ENCODE assay signal across 8 cellular contexts in the genomic region with DNA sequence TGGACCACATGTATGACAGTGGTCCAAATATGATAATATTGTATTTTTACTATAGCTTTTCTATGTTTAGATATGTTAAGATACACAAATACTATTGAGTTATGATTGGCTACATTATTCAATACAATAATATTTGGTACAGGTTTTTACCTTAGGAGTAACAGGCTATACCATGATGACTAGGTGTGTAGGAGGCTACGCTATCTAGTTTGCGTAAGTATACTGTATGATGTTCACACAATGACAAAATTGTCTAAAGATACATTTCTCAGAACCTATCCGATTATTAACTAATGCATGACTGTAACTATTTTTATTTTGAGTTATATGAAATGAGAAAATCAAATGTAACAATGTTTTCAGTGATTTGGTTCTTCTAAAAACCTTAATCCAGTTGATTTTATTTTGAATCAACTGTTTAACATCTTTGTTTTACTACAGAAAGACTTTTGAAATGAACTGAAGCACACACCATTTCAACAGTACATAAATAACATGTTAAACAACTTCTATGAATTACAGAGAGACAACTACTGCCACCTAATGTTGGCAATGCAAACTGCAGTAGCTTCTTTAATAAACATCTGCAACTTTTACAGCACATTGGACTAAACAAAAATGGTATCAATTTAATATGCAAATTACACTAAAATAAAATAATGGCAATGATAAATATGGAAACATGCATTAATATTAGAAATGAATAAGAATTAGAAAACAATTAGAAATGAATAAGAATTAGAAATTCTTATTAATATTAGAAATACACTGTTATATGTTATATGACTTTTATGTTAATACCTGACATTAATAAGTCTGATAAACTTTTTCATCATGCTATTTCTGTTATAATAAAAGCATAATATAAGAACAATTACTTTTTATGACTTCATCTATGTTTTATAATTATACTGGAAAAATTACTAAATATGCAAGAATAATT.
DNase-seq lines count a peak whose midpoint lies in the region; ATAC-seq and TF ChIP-seq lines count a peak whose summit lies in the region.

No MANE protein-coding gene starts in this region.

- no peaks in the 10 kb centered on the region for H3K4me1 ChIP-seq in suprapubic skin

- ATAC-seq in GM18858 (IDR thresholded peaks at IDR 0.05; ENCODE audit: unreplicated experiment) (peak; percentile 58), HG03565 (IDR thresholded peaks at IDR 0.05; ENCODE audit: unreplicated experiment) (peak; percentile 77), left colon (peak; percentile 52)

- TF ChIP-seq POLR2A in suprapubic skin (IDR thresholded peaks at IDR 0.05) = no peak

- 85% methylated on average over 3 of the region's 3 CpGs for WGBS in suprapubic skin

- H3K27me3 ChIP-seq in suprapubic skin = no peaks in the 10 kb centered on the region

- no peaks in the 10 kb centered on the region for H3K9me3 ChIP-seq in suprapubic skin

- TF ChIP-seq EP300 in suprapubic skin (IDR thresholded peaks at IDR 0.05) = no peak

- DNase-seq in Caki2 (ENCODE audit: low read depth) (peak; percentile 6), NOMO-1 treated with dmso at 0.1 percent for 144 hours (lab: John Stamatoyannopoulos, UW; ENCODE audit: unreplicated experiment) (peak; percentile 42), astrocyte of the spinal cord (ENCODE audit: low read depth, low spot score) (peak; percentile 66), left colon (peak in 1 of 2 donors; percentile 40), suprapubic skin (ENCODE audit: low spot score in 2 of 2) (no peak)
- DNase-seq in stimulated activated naive CD4-positive, alpha-beta T cell treated with Interleukin-2 at 50 U/mL for 16 hours (lab: John Stamatoyannopoulos, UW) = no peak

- peak; percentile 77 for TF ChIP-seq CTCF in astrocyte of the spinal cord (IDR thresholded peaks at IDR 0.05; ENCODE audit: low read depth, low read length)
- peak; percentile 50 to 77 for TF ChIP-seq CTCF in suprapubic skin (IDR thresholded peaks at IDR 0.05)

- no peak overlapping the region for H3K27ac ChIP-seq in suprapubic skin

- H3K36me3 ChIP-seq in suprapubic skin = no peaks in the 10 kb centered on the region

- H3K4me3 ChIP-seq in astrocyte of the spinal cord (ENCODE audit: low read depth, low read length) = no peak overlapping the region
- no peak overlapping the region for H3K4me3 ChIP-seq in suprapubic skin

- intact Hi-C loops in left colon (cut with DNase I, micrococcal nuclease) = no loop called here

- in situ Hi-C loops in Caki2 (cut with HindIII; ENCODE audit: low pct_unique_long_range_greater_than_20kb, low sequenced_read_pairs) (no loop called here), astrocyte of the spinal cord (cut with HindIII; ENCODE audit: low sequenced_read_pairs) (no loop called here)

Comparison
In these comparisons a context has a peak if more than half of its experiments do, and no peak if none do; other contexts are left out.
1. DNase-seq: peak in Caki2 (single experiment), NOMO-1 treated with dmso at 0.1 percent for 144 hours (single experiment) and astrocyte of the spinal cord (single experiment); none in suprapubic skin (0 of 2) and stimulated activated naive CD4-positive, alpha-beta T cell treated with Interleukin-2 at 50 U/mL for 16 hours (single experiment).
2. Peak in every context shown above with its lines, with median percentiles within 50 percentile points of each other: ATAC-seq.